In the genomic region with DNA sequence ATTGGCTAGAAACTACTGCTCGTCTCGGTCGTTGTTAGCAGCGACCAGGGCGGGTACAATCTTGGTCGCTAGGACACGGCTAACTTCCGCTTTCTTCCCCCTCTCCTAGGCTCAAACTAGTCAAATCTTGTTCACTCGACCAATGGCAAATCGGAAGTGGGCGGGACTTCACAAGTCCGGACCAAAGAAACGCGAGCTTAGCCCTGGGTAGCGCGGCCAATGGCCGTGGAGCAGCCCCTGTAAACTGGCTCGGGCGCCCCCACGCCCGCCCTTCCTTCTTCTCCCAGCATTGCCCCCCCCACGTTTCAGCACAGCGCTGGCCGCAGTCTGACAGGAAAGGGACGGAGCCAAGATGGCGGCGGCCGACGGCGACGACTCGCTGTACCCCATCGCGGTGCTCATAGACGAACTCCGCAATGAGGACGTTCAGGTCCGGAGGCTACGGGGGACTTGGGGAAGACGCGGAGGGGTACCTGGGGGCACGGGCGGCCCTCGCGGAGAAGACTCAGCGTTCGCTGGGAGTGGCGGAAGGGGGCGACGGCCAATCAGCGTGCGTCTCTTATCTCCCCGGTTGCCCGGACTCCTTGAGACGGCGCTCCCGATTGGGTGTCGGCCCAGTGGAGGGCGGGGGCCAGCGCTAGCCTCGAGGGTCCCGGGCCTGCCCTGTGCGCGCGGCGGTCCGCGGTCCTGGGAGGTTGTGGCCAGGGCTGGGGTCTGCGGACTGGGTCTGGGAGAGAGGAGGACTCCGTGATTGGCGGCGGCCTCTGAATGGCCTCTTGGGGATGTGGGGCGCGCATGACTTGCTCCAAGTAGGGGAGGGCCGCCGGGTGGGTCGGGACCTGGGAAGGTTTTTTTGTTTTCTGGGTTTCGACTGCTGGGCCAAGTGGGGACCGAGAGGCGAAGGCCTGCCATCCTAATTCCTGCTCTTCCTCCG, we compare ENCODE assay signal across 8 cellular contexts. TPM values are rescaled to one million over a fixed set of nuclear protein-coding genes. Genes with fewer than 3 reads are reported as not detected.
A peak's percentile ranks its signal among the peaks of the same experiment; 100 is the strongest.
DNase-seq lines count a peak whose midpoint lies in the region; ATAC-seq, FAIRE-seq and TF ChIP-seq lines count a peak whose summit lies in the region.

A gene (plus strand): TSS at position 308 of the 934 bp plus-strand sequence. CDS start 45 bp downstream, at position 353.

- peak within 1 kb of the TSS; percentile 99 for H3K27ac Mint-ChIP-seq in activated CD4-positive, alpha-beta memory T cell treated with anti-CD3 and anti-CD28 coated beads for 36 hours

- H3K27me3 ChIP-seq in HepG2 (ENCODE audit: control insufficient read depth in 1 of 2, insufficient read depth in 2 of 2, low read length in 2 of 2) = no peaks in the 10 kb centered on the region; a peak in 1 of 5 replicates

- POLR2A ChIA-PET in activated CD4-positive, alpha-beta memory T cell treated with anti-CD3 and anti-CD28 coated beads for 36 hours (lab: Charles Lee) = interaction anchor here (0.5 to 1.9 kb wide), 5 partner anchors 8 to 37 kb away, joined by 3 to 10 read pairs (median 5); a partner anchor contains a TSS
- POLR2A ChIA-PET in HepG2 (lab: Yijun Ruan, JAX) = interaction anchor here (0.7 to 1.9 kb wide), 20 partner anchors 9 to 337 kb away, joined by 3 to 26 read pairs (median 4); a partner anchor contains a TSS

- ATAC-seq in GM19438 (IDR thresholded peaks at IDR 0.05; ENCODE audit: low read depth, unreplicated experiment) = peak; percentile 87
- ATAC-seq in HG03575 (IDR thresholded peaks at IDR 0.05; ENCODE audit: extremely low read depth, insufficient number of reproducible peaks, low FRiP score, unreplicated experiment) = peak; percentile 84
- peak; percentile 95 for ATAC-seq in HepG2

- H2AFZ ChIP-seq in HepG2 (ENCODE audit: low read length) = no peak within 1 kb of the TSS

- peaks cover 28% of the 10 kb centered on the region for H3K36me3 Mint-ChIP-seq in activated CD4-positive, alpha-beta memory T cell treated with anti-CD3 and anti-CD28 coated beads for 36 hours

- TF ChIP-seq POLR2A in HepG2 (IDR thresholded peaks at IDR 0.05; ENCODE audit: insufficient read depth in 1 of 2, low read depth in 2 of 2, low read length in 2 of 2) = peak; percentile 27 to 53; a peak in 2 of 4 replicates

- BruUV-seq in HepG2 (replicated peaks; lab: Mats Ljungman, UMichigan) = no TSS peak

- H3K36me3 ChIP-seq in HepG2 (replicated peaks in 1 of 2; ENCODE audit: control insufficient read depth in 1 of 2, insufficient read depth in 2 of 2, low read length in 2 of 2) = peaks cover 0 to 19% of the 10 kb centered on the region in 2 experiments; a peak in 3 of 5 replicates

- FAIRE-seq in HepG2 (lab: Jason Lieb, UNC) = peak; percentile 100

- in situ Hi-C loops in HepG2 (cut with HindIII; ENCODE audit: extremely low pct_ligation_motif_present, low pct_unique_long_range_greater_than_20kb) = no loop called here

- CTCF ChIA-PET in activated CD4-positive, alpha-beta memory T cell treated with anti-CD3 and anti-CD28 coated beads for 36 hours (lab: Charles Lee) = interaction anchor here (0.7 to 1.3 kb wide), 3 partner anchors 38 to 52 kb away, joined by 3 to 6 read pairs (median 4); no protein-coding TSS in a partner anchor
- CTCF ChIA-PET in HepG2 (lab: Yijun Ruan, JAX; ENCODE audit: low intra/inter-chr PET ratio, low total read pairs) = no interaction called here

- TF ChIP-seq CTCF in HepG2 (CRISPR knock-in tag; IDR thresholded peaks at IDR 0.05) = no peak

- H3K9me3 Mint-ChIP-seq in activated CD4-positive, alpha-beta memory T cell treated with anti-CD3 and anti-CD28 coated beads for 36 hours = no peaks in the 10 kb centered on the region

- H3K79me2 ChIP-seq in HepG2 (ENCODE audit: insufficient read depth, low read length) = peaks cover 49% of the 10 kb centered on the region

- TF ChIP-seq RAD21 in HepG2 (CRISPR knock-in tag; IDR thresholded peaks at IDR 0.05) = no peak; the same call in none of the 2 replicates

- H3K4me2 ChIP-seq in HepG2 (ENCODE audit: low read depth, low read length) = peak within 1 kb of the TSS; percentile 96

- H3K4me1 Mint-ChIP-seq in activated CD4-positive, alpha-beta memory T cell treated with anti-CD3 and anti-CD28 coated beads for 36 hours (ENCODE audit: low read depth) = peaks cover 42% of the 10 kb centered on the region

- peak within 1 kb of the TSS; percentile 92 for H3K9ac ChIP-seq in HepG2 (ENCODE audit: insufficient read depth, low read depth, low read length)

- intact Hi-C loops in activated CD4-positive, alpha-beta memory T cell treated with anti-CD3 and anti-CD28 coated beads for 36 hours (cut with micrococcal nuclease) = loop anchor here (1.0 to 5.0 kb wide), 7 partner anchors 19 to 1927 kb away; a partner anchor contains a TSS
- intact Hi-C loops in HepG2 (cut with micrococcal nuclease; ENCODE audit: unreplicated experiment) = loop anchor here (1.0 to 5.0 kb wide), 3 partner anchors 19 to 51 kb away; a partner anchor contains a TSS

- peak within 1 kb of the TSS; percentile 89 for H3K27ac ChIP-seq in HepG2 (ENCODE audit: extremely low read length, insufficient read depth, low read length)

- H3K4me1 ChIP-seq in HepG2 (ENCODE audit: insufficient read depth, low read length) = peaks cover 37% of the 10 kb centered on the region

- 2% methylated on average over 28 of the region's 81 CpGs for WGBS in HepG2 (ENCODE audit: low lambda C conversion rate)

- H3K9me3 ChIP-seq in HepG2 (ENCODE audit: low read length) = no peaks in the 10 kb centered on the region

- TF ChIP-seq EP300 in HepG2 (IDR thresholded peaks at IDR 0.05; ENCODE audit: low read depth in 2 of 2, low read length in 2 of 2) = no peak
- TF ChIP-seq EP300 in HepG2 (CRISPR knock-in tag; IDR thresholded peaks at IDR 0.05; ENCODE audit: borderline replicate concordance) = no peak

- DNase-seq in CD1c-positive myeloid dendritic cell (ENCODE audit: extremely low spot score) (peak; percentile 100), NCI-H82 treated with DMSO at 0.1 percent for 48 hours (lab: John Stamatoyannopoulos, UW; ENCODE audit: unreplicated experiment) (peak; percentile 100), dermis microvascular lymphatic vessel endothelial cell (ENCODE audit: low read depth in 2 of 2) (peak; percentile 100), HepG2 (ENCODE audit: low spot score) (peak; percentile 100)
- DNase-seq in activated CD4-positive, alpha-beta memory T cell treated with anti-CD3 and anti-CD28 coated beads for 36 hours = peak; percentile 98
- DNase-seq in stimulated activated CD4-positive, alpha-beta T cell treated with anti-CD3 and anti-CD28 coated beads, Interleukin-4, amount 100 ng/mL, for 1 hour = peak; percentile 97

- no peaks in the 10 kb centered on the region for H3K27me3 Mint-ChIP-seq in activated CD4-positive, alpha-beta memory T cell treated with anti-CD3 and anti-CD28 coated beads for 36 hours

- H3K4me3 Mint-ChIP-seq in activated CD4-positive, alpha-beta memory T cell treated with anti-CD3 and anti-CD28 coated beads for 36 hours = peak within 1 kb of the TSS; percentile 96

- 0 out of 2 replicates have a peak, but pooled peaks cover 3% of the 10 kb centered on the region for H4K20me1 ChIP-seq in HepG2 (ENCODE audit: insufficient read depth, low read length)

- H3K4me3 ChIP-seq in HepG2 (replicated peaks in 1 of 3; ENCODE audit: insufficient read depth in 1 of 3, low read depth in 2 of 3, low read length in 3 of 3) = peak within 1 kb of the TSS; percentile 92 to 97 (median 94)

TF ChIP-seq in HepG2, 621 proteins besides CTCF, POLR2A, EP300 and RAD21 (continues in another document):
- no peak for TF ChIP-seq HNRNPH1 (optimal IDR thresholded peaks at IDR 0.05; ENCODE audit: low read depth, low read length)
- no peak for TF ChIP-seq TAF15 (IDR thresholded peaks at IDR 0.05; ENCODE audit: low read depth, low read length, poor library complexity, severe bottlenecking)
- 0 out of 2 replicates have a peak, but pooled peaks have one; percentile 47 for TF ChIP-seq MTA1 (CRISPR knock-in tag; IDR thresholded peaks at IDR 0.05; ENCODE audit: borderline replicate concordance)
- TF ChIP-seq FOXC1 (CRISPR knock-in tag; IDR thresholded peaks at IDR 0.05; ENCODE audit: borderline replicate concordance) = peak; percentile 44; the same call in 1 of the 2 replicates
- TF ChIP-seq NCOA5 (CRISPR knock-in tag; IDR thresholded peaks at IDR 0.05) = no peak
- no peak for TF ChIP-seq ETV5 (CRISPR knock-in tag; IDR thresholded peaks at IDR 0.05; ENCODE audit: borderline replicate concordance)
- TF ChIP-seq, protein P1, sequence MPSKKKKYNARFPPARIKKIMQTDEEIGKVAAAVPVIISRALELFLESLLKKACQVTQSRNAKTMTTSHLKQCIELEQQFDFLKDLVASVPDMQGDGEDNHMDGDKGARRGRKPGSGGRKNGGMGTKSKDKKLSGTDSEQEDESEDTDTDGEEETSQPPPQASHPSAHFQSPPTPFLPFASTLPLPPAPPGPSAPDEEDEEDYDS (CRISPR knock-in tag; IDR thresholded peaks at IDR 0.05) = peak; percentile 41
- TF ChIP-seq SP2 (CRISPR knock-in tag; IDR thresholded peaks at IDR 0.05) = peak; percentile 96

RNA-seq across cellular contexts. Expression of the gene that starts here (rescaled TPM):
- 100 to 1,000 TPM; 224 to 229 TPM for total RNA-seq in activated CD4-positive, alpha-beta memory T cell treated with anti-CD3 and anti-CD28 coated beads for 36 hours
- 95.0 and 163 TPM in 2 replicates for total RNA-seq in dermis microvascular lymphatic vessel endothelial cell
- 130 and 141 TPM in 2 replicates for total RNA-seq in HepG2 (2016; rRNA removed; fragmentation: Illumina TruSeq; extraction: Trizol)
- total RNA-seq in HepG2 (2016; cell fraction: cytosol; rRNA removed; fragmentation: Illumina TruSeq; extraction: Trizol; ENCODE audit: low read depth) = 13.2 and 14.6 TPM in 2 replicates
- total RNA-seq in HepG2 (2016; cell fraction: insoluble cytoplasmic fraction; rRNA removed; fragmentation: Illumina TruSeq; extraction: Trizol) = 127 and 142 TPM in 2 replicates
- 48.8 and 52.7 TPM in 2 replicates for total RNA-seq in HepG2 (2016; cell fraction: membrane; rRNA removed; fragmentation: Illumina TruSeq; extraction: Trizol)
- total RNA-seq in HepG2 (2016; cell fraction: nucleus; rRNA removed; fragmentation: Illumina TruSeq; extraction: Trizol) = 60.6 and 73.7 TPM in 2 replicates
- polyA plus RNA-seq in HepG2 (2011; rRNA removed) = 86.7 and 106 TPM in 2 replicates
- 70.4 and 89.0 TPM in 2 replicates for polyA plus RNA-seq in HepG2 (2011; cell fraction: cytosol; rRNA removed)
- 66.3 and 74.9 TPM in 2 replicates for polyA plus RNA-seq in HepG2 (2011; cell fraction: nucleus; rRNA removed)
- 139 and 160 TPM in 2 replicates for polyA plus RNA-seq in HepG2 (2012)
- 22.6 and 27.2 TPM in 2 replicates for polyA plus RNA-seq in HepG2 (2016; cell fraction: cytosol; fragmentation: Illumina TruSeq; extraction: Trizol; ENCODE audit: low read depth)
- polyA plus RNA-seq in HepG2 (2016; cell fraction: insoluble cytoplasmic fraction; fragmentation: Illumina TruSeq; extraction: Trizol; ENCODE audit: low read depth) = 141 and 165 TPM in 2 replicates
- polyA plus RNA-seq in HepG2 (2016; cell fraction: membrane; fragmentation: Illumina TruSeq; extraction: Trizol; ENCODE audit: low read depth) = 51.8 and 55.1 TPM in 2 replicates
- 79.3 and 95.6 TPM in 2 replicates for polyA plus RNA-seq in HepG2 (2016; cell fraction: nucleus; fragmentation: Illumina TruSeq; extraction: Trizol; ENCODE audit: insufficient read depth, low read depth)
- 326 and 356 TPM in 2 replicates for polyA minus RNA-seq in HepG2 (2011; rRNA and poly(A)+ RNA removed; ENCODE audit: low replicate concordance)
- polyA minus RNA-seq in HepG2 (2011; cell fraction: cytosol; rRNA and poly(A)+ RNA removed) = 120 and 131 TPM in 2 replicates
- polyA minus RNA-seq in HepG2 (2011; cell fraction: nucleus; rRNA and poly(A)+ RNA removed) = 94.9 and 101 TPM in 2 replicates

Comparison
In these comparisons a context has a peak if more than half of its experiments do, and no peak if none do; other contexts are left out.
1. Peak in every context shown above with its lines: DNase-seq, ATAC-seq, H3K4me3 ChIP-seq and H3K27ac ChIP-seq.